Comparison of ENCODE assay signal across 22 cellular contexts in the genomic region with DNA sequence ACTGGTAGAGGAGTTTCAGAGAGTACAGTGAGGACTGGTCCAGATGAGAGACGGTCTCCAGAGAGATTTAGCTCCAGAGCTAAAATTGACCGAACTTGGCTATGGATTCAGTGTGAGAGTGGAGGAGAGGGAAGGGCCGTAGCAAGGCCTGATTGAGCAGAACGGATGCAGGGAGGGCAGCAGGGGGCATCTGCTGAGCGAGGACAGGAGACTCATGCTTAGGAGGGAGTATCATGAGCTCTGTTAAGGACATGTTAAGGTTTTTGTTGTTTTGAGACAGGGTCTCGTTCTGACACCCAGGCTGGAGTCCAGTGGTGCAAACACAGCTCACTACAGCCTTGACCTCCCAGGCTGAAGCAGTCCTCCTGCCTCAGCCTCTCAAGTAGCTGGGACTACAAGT. TPM values are rescaled to one million over a fixed set of nuclear protein-coding genes. Genes with fewer than 3 reads are reported as not detected.
DNase-seq lines count a peak whose midpoint lies in the region; ATAC-seq and TF ChIP-seq lines count a peak whose summit lies in the region.
"Had no signal": no experiment of that assay in that cellular context is flagged by ENCODE, and none has a peak within 500 bp of the region (broad histone marks: within the 10 kb centered on the region; RNA-seq: fewer than 3 reads in every experiment).

No MANE protein-coding gene starts in this region.

- peak; percentile 10 for TF ChIP-seq POLR2A in GM15510 (IDR thresholded peaks at IDR 0.05; ENCODE audit: borderline replicate concordance, extremely low read depth, insufficient read length)

- peaks cover 13% of the 10 kb centered on the region for H3K4me1 Mint-ChIP-seq in activated CD4-positive, alpha-beta T cell treated with anti-CD3 and anti-CD28 coated beads, Interleukin-2, amount 10 ng/mL, durations not matched to agents 24 days and 14 days
- peaks cover 23% of the 10 kb centered on the region for H3K4me1 Mint-ChIP-seq in activated naive CD8-positive, alpha-beta T cell treated with anti-CD3 and anti-CD28 coated beads for 36 hours
- peaks cover 11% of the 10 kb centered on the region for H3K4me1 Mint-ChIP-seq in nephron progenitor cell

- ATAC-seq in GM21423 (IDR thresholded peaks at IDR 0.05; ENCODE audit: unreplicated experiment) (no peak), GM19397 (IDR thresholded peaks at IDR 0.05; ENCODE audit: unreplicated experiment) (no peak)
- ATAC-seq: A549; activated CD8-positive, alpha-beta memory T cell treated with anti-CD3 and anti-CD28 coated beads, Interleukin-2, amount 10 ng/mL, durations not matched to agents 7 days and 5 days; HCT116 had no signal

- intact Hi-C loops in activated CD4-positive, alpha-beta T cell treated with anti-CD3 and anti-CD28 coated beads, Interleukin-2, amount 10 ng/mL, durations not matched to agents 24 days and 14 days (cut with micrococcal nuclease) = no loop called here

- no peaks in the 10 kb centered on the region for H3K9me3 Mint-ChIP-seq in activated CD4-positive, alpha-beta T cell treated with anti-CD3 and anti-CD28 coated beads, Interleukin-2, amount 10 ng/mL, durations not matched to agents 24 days and 14 days
- no peaks in the 10 kb centered on the region for H3K9me3 Mint-ChIP-seq in activated naive CD8-positive, alpha-beta T cell treated with anti-CD3 and anti-CD28 coated beads for 36 hours
- no peaks in the 10 kb centered on the region for H3K9me3 Mint-ChIP-seq in nephron progenitor cell

- no peaks in the 10 kb centered on the region for H3K27me3 Mint-ChIP-seq in activated CD4-positive, alpha-beta T cell treated with anti-CD3 and anti-CD28 coated beads, Interleukin-2, amount 10 ng/mL, durations not matched to agents 24 days and 14 days
- no peaks in the 10 kb centered on the region for H3K27me3 Mint-ChIP-seq in activated naive CD8-positive, alpha-beta T cell treated with anti-CD3 and anti-CD28 coated beads for 36 hours
- H3K27me3 Mint-ChIP-seq in nephron progenitor cell (ENCODE audit: low read depth, poor library complexity) = peaks cover 6% of the 10 kb centered on the region

- no peak overlapping the region for H3K4me3 Mint-ChIP-seq in activated CD4-positive, alpha-beta T cell treated with anti-CD3 and anti-CD28 coated beads, Interleukin-2, amount 10 ng/mL, durations not matched to agents 24 days and 14 days
- no peak overlapping the region for H3K4me3 Mint-ChIP-seq in activated naive CD8-positive, alpha-beta T cell treated with anti-CD3 and anti-CD28 coated beads for 36 hours
- no peak overlapping the region for H3K4me3 Mint-ChIP-seq in nephron progenitor cell
- H3K4me3 Mint-ChIP-seq: activated CD8-positive, alpha-beta memory T cell treated with anti-CD3 and anti-CD28 coated beads, Interleukin-2, amount 10 ng/mL, durations not matched to agents 7 days and 5 days had no signal

- no peak for DNase-seq in activated CD4-positive, alpha-beta T cell treated with anti-CD3 and anti-CD28 coated beads, Interleukin-2, amount 10 ng/mL, durations not matched to agents 24 days and 14 days
- DNase-seq in activated CD4-positive, alpha-beta T cell treated with anti-CD3 and anti-CD28 coated beads, Interleukin-2, amount 50 U/mL, for 1 hour = no peak
- no peak for DNase-seq in activated naive CD8-positive, alpha-beta T cell treated with anti-CD3 and anti-CD28 coated beads for 36 hours
- DNase-seq in nephron progenitor cell (no peak), SHP77 (lab: John Stamatoyannopoulos, UW) (no peak)
- DNase-seq: activated CD8-positive, alpha-beta memory T cell treated with anti-CD3 and anti-CD28 coated beads, Interleukin-2, amount 10 ng/mL, durations not matched to agents 7 days and 5 days; DMS53; NCI-H1092; NCI-H2081 treated with DMSO at 0.1 percent for 48 hours; NCI-H524; stimulated activated CD4-positive, alpha-beta T cell treated with anti-CD3 and anti-CD28 coated beads, Interleukin-2, amount 100 ng/mL, for 24 hours; upper lobe of left lung had no signal

- TF ChIP-seq CTCF in nephron progenitor cell (IDR thresholded peaks at IDR 0.05) = no peak

- peak overlapping the region; percentile 56 for H3K27ac Mint-ChIP-seq in activated CD4-positive, alpha-beta T cell treated with anti-CD3 and anti-CD28 coated beads, Interleukin-2, amount 10 ng/mL, durations not matched to agents 24 days and 14 days
- peak overlapping the region; percentile 50 for H3K27ac Mint-ChIP-seq in activated naive CD8-positive, alpha-beta T cell treated with anti-CD3 and anti-CD28 coated beads for 36 hours
- H3K27ac Mint-ChIP-seq in nephron progenitor cell = peak overlapping the region; percentile 1

- peaks cover 40% of the 10 kb centered on the region for H3K36me3 Mint-ChIP-seq in activated CD4-positive, alpha-beta T cell treated with anti-CD3 and anti-CD28 coated beads, Interleukin-2, amount 10 ng/mL, durations not matched to agents 24 days and 14 days (ENCODE audit: low read depth)
- H3K36me3 Mint-ChIP-seq in activated naive CD8-positive, alpha-beta T cell treated with anti-CD3 and anti-CD28 coated beads for 36 hours = peaks cover 24% of the 10 kb centered on the region
- H3K36me3 Mint-ChIP-seq in nephron progenitor cell (ENCODE audit: low read depth) = peaks cover 17% of the 10 kb centered on the region

RNA-seq across cellular contexts. Expression of a gene that starts 7.7 kb away (rescaled TPM):
- total RNA-seq in activated CD4-positive, alpha-beta T cell treated with anti-CD3 and anti-CD28 coated beads, Interleukin-2, amount 10 ng/mL, durations not matched to agents 24 days and 14 days = 0.33 and 0.36 TPM in 2 replicates
- total RNA-seq in activated naive CD8-positive, alpha-beta T cell treated with anti-CD3 and anti-CD28 coated beads for 36 hours = under 1 TPM; 0.14 to 0.33 TPM
- total RNA-seq: activated CD8-positive, alpha-beta memory T cell treated with anti-CD3 and anti-CD28 coated beads, Interleukin-2, amount 10 ng/mL, durations not matched to agents 7 days and 5 days; fibroblast of villous mesenchyme; skeletal muscle tissue had no signal

RNA-seq across cellular contexts. Expression of a gene that starts 21.5 kb away (rescaled TPM):
- 0.09 TPM in 2 replicates for total RNA-seq in activated CD4-positive, alpha-beta T cell treated with anti-CD3 and anti-CD28 coated beads, Interleukin-2, amount 10 ng/mL, durations not matched to agents 24 days and 14 days
- under 1 TPM in 1 of 2 experiments, not detected in 1; 0.19 TPM for total RNA-seq in activated naive CD8-positive, alpha-beta T cell treated with anti-CD3 and anti-CD28 coated beads for 36 hours
- total RNA-seq: fibroblast of villous mesenchyme, LHCN-M2, lung, skeletal muscle tissue, upper lobe of left lung had no signal

RNA-seq across cellular contexts. Expression of a gene that starts 23.1 kb away (rescaled TPM):
- 332 and 340 TPM in 2 replicates for total RNA-seq in activated CD4-positive, alpha-beta T cell treated with anti-CD3 and anti-CD28 coated beads, Interleukin-2, amount 10 ng/mL, durations not matched to agents 24 days and 14 days
- 100 to 1,000 TPM; 308 to 310 TPM for total RNA-seq in activated naive CD8-positive, alpha-beta T cell treated with anti-CD3 and anti-CD28 coated beads for 36 hours

RNA-seq across cellular contexts. Expression of a gene that starts 38.0 kb away (rescaled TPM):
- total RNA-seq in activated CD4-positive, alpha-beta T cell treated with anti-CD3 and anti-CD28 coated beads, Interleukin-2, amount 10 ng/mL, durations not matched to agents 24 days and 14 days = 52.6 and 57.3 TPM in 2 replicates
- 10 to 100 TPM; 41.1 to 49.9 TPM for total RNA-seq in activated naive CD8-positive, alpha-beta T cell treated with anti-CD3 and anti-CD28 coated beads for 36 hours

RNA-seq across cellular contexts. Expression of a gene that starts 56.3 kb away (rescaled TPM):
- not detected in 2 replicates for total RNA-seq in activated CD4-positive, alpha-beta T cell treated with anti-CD3 and anti-CD28 coated beads, Interleukin-2, amount 10 ng/mL, durations not matched to agents 24 days and 14 days
- not detected for total RNA-seq in activated naive CD8-positive, alpha-beta T cell treated with anti-CD3 and anti-CD28 coated beads for 36 hours
- total RNA-seq: activated CD8-positive, alpha-beta memory T cell treated with anti-CD3 and anti-CD28 coated beads, Interleukin-2, amount 10 ng/mL, durations not matched to agents 7 days and 5 days; fibroblast of villous mesenchyme; LHCN-M2; skeletal muscle tissue; T-helper 2 cell treated with Interferon-gamma antibody and Interleukin-4, amounts not matched to agents 100 ng/mL and 5 ng/mL, for 36 hours had no signal

Comparison
In these comparisons a context has a peak if more than half of its experiments do, and no peak if none do; other contexts are left out.
1. H3K27ac Mint-ChIP-seq: peak in every context shown above with its lines; median percentile 56 in activated CD4-positive, alpha-beta T cell treated with anti-CD3 and anti-CD28 coated beads, Interleukin-2, amount 10 ng/mL, durations not matched to agents 24 days and 14 days; 50 in activated naive CD8-positive, alpha-beta T cell treated with anti-CD3 and anti-CD28 coated beads for 36 hours; 1 in nephron progenitor cell.